Comparison of ENCODE assay signal across 2 cellular contexts in genomic region chr1:47182681-47183235, GRCh38.
TF ChIP-seq lines count a peak whose summit lies in the region.

No MANE protein-coding gene starts in this region.

TF ChIP-seq in SK-N-SH, 30 proteins besides CTCF, POLR2A, EP300 and RAD21 (continued from another document):
- TF ChIP-seq IRF3 (IDR thresholded peaks at IDR 0.05; ENCODE audit: low read depth, low read length) (no peak), ELF1 (IDR thresholded peaks at IDR 0.05) (no peak), REST (IDR thresholded peaks at IDR 0.05; ENCODE audit: low read depth, low read length) (no peak), CHD2 (IDR thresholded peaks at IDR 0.05; ENCODE audit: low read length, partially characterized antibody) (no peak)

TF ChIP-seq in SK-N-SH treated with all-trans-retinoic acid at 6 μM for 48 hours, 23 proteins besides CTCF, POLR2A, EP300 and RAD21 (continued from another document):
- TF ChIP-seq, protein P1, sequence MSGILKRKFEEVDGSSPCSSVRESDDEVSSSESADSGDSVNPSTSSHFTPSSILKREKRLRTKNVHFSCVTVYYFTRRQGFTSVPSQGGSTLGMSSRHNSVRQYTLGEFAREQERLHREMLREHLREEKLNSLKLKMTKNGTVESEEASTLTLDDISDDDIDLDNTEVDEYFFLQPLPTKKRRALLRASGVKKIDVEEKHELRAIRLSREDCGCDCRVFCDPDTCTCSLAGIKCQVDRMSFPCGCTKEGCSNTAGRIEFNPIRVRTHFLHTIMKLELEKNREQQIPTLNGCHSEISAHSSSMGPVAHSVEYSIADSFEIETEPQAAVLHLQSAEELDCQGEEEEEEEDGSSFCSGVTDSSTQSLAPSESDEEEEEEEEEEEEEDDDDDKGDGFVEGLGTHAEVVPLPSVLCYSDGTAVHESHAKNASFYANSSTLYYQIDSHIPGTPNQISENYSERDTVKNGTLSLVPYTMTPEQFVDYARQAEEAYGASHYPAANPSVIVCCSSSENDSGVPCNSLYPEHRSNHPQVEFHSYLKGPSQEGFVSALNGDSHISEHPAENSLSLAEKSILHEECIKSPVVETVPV (CRISPR knock-in tag; IDR thresholded peaks at IDR 0.05) = no peak
- TF ChIP-seq, protein P2, sequence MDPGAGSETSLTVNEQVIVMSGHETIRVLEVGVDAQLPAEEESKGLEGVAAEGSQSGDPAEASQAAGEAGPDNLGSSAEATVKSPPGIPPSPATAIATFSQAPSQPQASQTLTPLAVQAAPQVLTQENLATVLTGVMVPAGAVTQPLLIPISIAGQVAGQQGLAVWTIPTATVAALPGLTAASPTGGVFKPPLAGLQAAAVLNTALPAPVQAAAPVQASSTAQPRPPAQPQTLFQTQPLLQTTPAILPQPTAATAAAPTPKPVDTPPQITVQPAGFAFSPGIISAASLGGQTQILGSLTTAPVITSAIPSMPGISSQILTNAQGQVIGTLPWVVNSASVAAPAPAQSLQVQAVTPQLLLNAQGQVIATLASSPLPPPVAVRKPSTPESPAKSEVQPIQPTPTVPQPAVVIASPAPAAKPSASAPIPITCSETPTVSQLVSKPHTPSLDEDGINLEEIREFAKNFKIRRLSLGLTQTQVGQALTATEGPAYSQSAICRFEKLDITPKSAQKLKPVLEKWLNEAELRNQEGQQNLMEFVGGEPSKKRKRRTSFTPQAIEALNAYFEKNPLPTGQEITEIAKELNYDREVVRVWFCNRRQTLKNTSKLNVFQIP (CRISPR knock-in tag; IDR thresholded peaks at IDR 0.05; ENCODE audit: borderline replicate concordance, low read depth) = no peak
- TF ChIP-seq ZNF70 (CRISPR knock-in tag; IDR thresholded peaks at IDR 0.05) = no peak
- TF ChIP-seq CREB5 (CRISPR knock-in tag; IDR thresholded peaks at IDR 0.05; ENCODE audit: low read depth) = no peak
- TF ChIP-seq TOX (CRISPR knock-in tag; IDR thresholded peaks at IDR 0.05; ENCODE audit: borderline replicate concordance) = no peak
- TF ChIP-seq, protein P3, sequence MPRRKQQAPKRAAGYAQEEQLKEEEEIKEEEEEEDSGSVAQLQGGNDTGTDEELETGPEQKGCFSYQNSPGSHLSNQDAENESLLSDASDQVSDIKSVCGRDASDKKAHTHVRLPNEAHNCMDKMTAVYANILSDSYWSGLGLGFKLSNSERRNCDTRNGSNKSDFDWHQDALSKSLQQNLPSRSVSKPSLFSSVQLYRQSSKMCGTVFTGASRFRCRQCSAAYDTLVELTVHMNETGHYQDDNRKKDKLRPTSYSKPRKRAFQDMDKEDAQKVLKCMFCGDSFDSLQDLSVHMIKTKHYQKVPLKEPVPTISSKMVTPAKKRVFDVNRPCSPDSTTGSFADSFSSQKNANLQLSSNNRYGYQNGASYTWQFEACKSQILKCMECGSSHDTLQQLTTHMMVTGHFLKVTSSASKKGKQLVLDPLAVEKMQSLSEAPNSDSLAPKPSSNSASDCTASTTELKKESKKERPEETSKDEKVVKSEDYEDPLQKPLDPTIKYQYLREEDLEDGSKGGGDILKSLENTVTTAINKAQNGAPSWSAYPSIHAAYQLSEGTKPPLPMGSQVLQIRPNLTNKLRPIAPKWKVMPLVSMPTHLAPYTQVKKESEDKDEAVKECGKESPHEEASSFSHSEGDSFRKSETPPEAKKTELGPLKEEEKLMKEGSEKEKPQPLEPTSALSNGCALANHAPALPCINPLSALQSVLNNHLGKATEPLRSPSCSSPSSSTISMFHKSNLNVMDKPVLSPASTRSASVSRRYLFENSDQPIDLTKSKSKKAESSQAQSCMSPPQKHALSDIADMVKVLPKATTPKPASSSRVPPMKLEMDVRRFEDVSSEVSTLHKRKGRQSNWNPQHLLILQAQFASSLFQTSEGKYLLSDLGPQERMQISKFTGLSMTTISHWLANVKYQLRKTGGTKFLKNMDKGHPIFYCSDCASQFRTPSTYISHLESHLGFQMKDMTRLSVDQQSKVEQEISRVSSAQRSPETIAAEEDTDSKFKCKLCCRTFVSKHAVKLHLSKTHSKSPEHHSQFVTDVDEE (CRISPR knock-in tag; IDR thresholded peaks at IDR 0.05) = no peak
- TF ChIP-seq ZNF565 (CRISPR knock-in tag; conservative IDR thresholded peaks at IDR 0.05; ENCODE audit: low read depth) = no peak
- TF ChIP-seq CSDC2 (CRISPR knock-in tag; IDR thresholded peaks at IDR 0.05) = no peak
- TF ChIP-seq GLIS3 (CRISPR knock-in tag; IDR thresholded peaks at IDR 0.05) = no peak
- no peak for TF ChIP-seq ZC3H10 (CRISPR knock-in tag; IDR thresholded peaks at IDR 0.05)
- TF ChIP-seq ARNTL (CRISPR knock-in tag; IDR thresholded peaks at IDR 0.05; ENCODE audit: borderline replicate concordance, low read depth) = no peak
- TF ChIP-seq BACH2 (CRISPR knock-in tag; IDR thresholded peaks at IDR 0.05; ENCODE audit: borderline replicate concordance) = no peak
- no peak for TF ChIP-seq ZFP30 (CRISPR knock-in tag; IDR thresholded peaks at IDR 0.05)
- TF ChIP-seq ZFP3 (CRISPR knock-in tag; IDR thresholded peaks at IDR 0.05) = no peak
